Comparison of ENCODE assay signal across 23 cellular contexts in genomic region chr2:65957886-65958285, GRCh38.
"Had no signal": no experiment of that assay in that cellular context is flagged by ENCODE, and none has a peak within 500 bp of the region (broad histone marks: within the 10 kb centered on the region; RNA-seq: fewer than 3 reads in every experiment).

No MANE protein-coding gene starts in this region.

- H3K36me3 Mint-ChIP-seq: activated naive CD4-positive, alpha-beta T cell treated with anti-CD3 and anti-CD28 coated beads, Interleukin-2, amount 10 ng/mL, durations not matched to agents 7 days and 5 days had no signal

- H3K27me3 ChIP-seq: brain microvascular endothelial cell, gastroesophageal sphincter, heart left ventricle, ovary, right lobe of liver, stomach, vagina had no signal

- H3K36me3 ChIP-seq: brain microvascular endothelial cell, gastroesophageal sphincter, heart left ventricle, ovary, right lobe of liver, stomach, vagina had no signal

- H3K4me3 Mint-ChIP-seq: activated CD4-positive, alpha-beta T cell treated with anti-CD3 and anti-CD28 coated beads, Interleukin-2, amount 10 ng/mL, durations not matched to agents 7 days and 5 days; activated CD8-positive, alpha-beta T cell treated with anti-CD3 and anti-CD28 coated beads, Interleukin-2, amount 10 ng/mL, durations not matched to agents 7 days and 5 days; activated naive CD4-positive, alpha-beta T cell treated with anti-CD3 and anti-CD28 coated beads, Interleukin-2, amount 10 ng/mL, durations not matched to agents 7 days and 5 days; activated T-cell treated with anti-CD3 and anti-CD28 coated beads, Interleukin-2, amount 50 U/mL, for 24 hours; naive thymus-derived CD8-positive, alpha-beta T cell had no signal

- FAIRE-seq: colon, small intestine had no signal

- H3K9me3 Mint-ChIP-seq: activated CD4-positive, alpha-beta T cell treated with anti-CD3 and anti-CD28 coated beads, Interleukin-2, amount 10 ng/mL, durations not matched to agents 7 days and 5 days had no signal

- H3K4me1 Mint-ChIP-seq: activated CD4-positive, alpha-beta T cell treated with anti-CD3 and anti-CD28 coated beads, Interleukin-2, amount 10 ng/mL, durations not matched to agents 7 days and 5 days; activated naive CD4-positive, alpha-beta T cell treated with anti-CD3 and anti-CD28 coated beads, Interleukin-2, amount 10 ng/mL, durations not matched to agents 7 days and 5 days; naive thymus-derived CD8-positive, alpha-beta T cell had no signal

- H3K27me3 Mint-ChIP-seq: activated CD4-positive, alpha-beta T cell treated with anti-CD3 and anti-CD28 coated beads, Interleukin-2, amount 10 ng/mL, durations not matched to agents 7 days and 5 days; activated naive CD4-positive, alpha-beta T cell treated with anti-CD3 and anti-CD28 coated beads, Interleukin-2, amount 10 ng/mL, durations not matched to agents 7 days and 5 days; activated T-cell treated with anti-CD3 and anti-CD28 coated beads, Interleukin-2, amount 50 U/mL, for 24 hours had no signal

- H3K27ac Mint-ChIP-seq: activated CD4-positive, alpha-beta T cell treated with anti-CD3 and anti-CD28 coated beads, Interleukin-2, amount 10 ng/mL, durations not matched to agents 7 days and 5 days; activated CD8-positive, alpha-beta T cell treated with anti-CD3 and anti-CD28 coated beads, Interleukin-2, amount 10 ng/mL, durations not matched to agents 7 days and 5 days; activated naive CD4-positive, alpha-beta T cell treated with anti-CD3 and anti-CD28 coated beads, Interleukin-2, amount 10 ng/mL, durations not matched to agents 7 days and 5 days; activated T-cell treated with anti-CD3 and anti-CD28 coated beads, Interleukin-2, amount 50 U/mL, for 24 hours; activated T-helper 2 cell treated with anti-CD3 and anti-CD28 coated beads, Interferon-gamma antibody, Interleukin-2, Interleukin-4, amounts not matched to agents 10 μg/mL and 5 μg/mL and 100 μg/mL, durations not matched to agents 14 hours and 24 hours and 36 hours; naive thymus-derived CD8-positive, alpha-beta T cell had no signal

- H3K27ac ChIP-seq: brain microvascular endothelial cell, gastroesophageal sphincter, heart left ventricle, ovary, right lobe of liver, stomach, vagina had no signal

- H3K4me3 ChIP-seq: gastroesophageal sphincter, heart left ventricle, ovary, right lobe of liver, stomach, vagina had no signal

- DNase-seq: activated CD4-positive, alpha-beta T cell treated with anti-CD3 and anti-CD28 coated beads, Interleukin-2, amount 10 ng/mL, durations not matched to agents 7 days and 5 days; activated CD8-positive, alpha-beta T cell treated with anti-CD3 and anti-CD28 coated beads, Interleukin-2, amount 10 ng/mL, durations not matched to agents 7 days and 5 days; activated naive CD4-positive, alpha-beta T cell treated with anti-CD3 and anti-CD28 coated beads, Interleukin-2, amount 10 ng/mL, durations not matched to agents 7 days and 5 days; activated T-cell treated with anti-CD3 and anti-CD28 coated beads, Interleukin-2, amount 50 U/mL, for 24 hours; aorta; brain microvascular endothelial cell; central memory CD4-positive, alpha-beta T cell; heart left ventricle; naive thymus-derived CD8-positive, alpha-beta T cell; ovary; right lobe of liver; small intestine; stimulated activated CD4-positive, alpha-beta T cell treated with anti-CD3 and anti-CD28 coated beads, Interleukin-15, amount 100 ng/mL, for 24 hours; stimulated activated CD4-positive, alpha-beta T cell treated with anti-CD3 and anti-CD28 coated beads, Interleukin-4, amount 100 ng/mL, for 1 hour; stomach; T1000; trophoblast cell had no signal

- H3K4me1 ChIP-seq: gastroesophageal sphincter, heart left ventricle, right lobe of liver, stomach, vagina had no signal

- ATAC-seq: activated CD4-positive, CD25-positive, alpha-beta regulatory T cell treated with anti-CD3 and anti-CD28 coated beads, Interleukin-2, amount 50 U/mL, for 24 hours; activated CD8-positive, alpha-beta T cell treated with anti-CD3 and anti-CD28 coated beads, Interleukin-2, amount 10 ng/mL, durations not matched to agents 7 days and 5 days; esophagus mucosa; gastroesophageal sphincter; heart left ventricle; naive thymus-derived CD8-positive, alpha-beta T cell; right lobe of liver had no signal

- H3K9me3 ChIP-seq: ovary, right lobe of liver, vagina had no signal
